In the genomic region with DNA sequence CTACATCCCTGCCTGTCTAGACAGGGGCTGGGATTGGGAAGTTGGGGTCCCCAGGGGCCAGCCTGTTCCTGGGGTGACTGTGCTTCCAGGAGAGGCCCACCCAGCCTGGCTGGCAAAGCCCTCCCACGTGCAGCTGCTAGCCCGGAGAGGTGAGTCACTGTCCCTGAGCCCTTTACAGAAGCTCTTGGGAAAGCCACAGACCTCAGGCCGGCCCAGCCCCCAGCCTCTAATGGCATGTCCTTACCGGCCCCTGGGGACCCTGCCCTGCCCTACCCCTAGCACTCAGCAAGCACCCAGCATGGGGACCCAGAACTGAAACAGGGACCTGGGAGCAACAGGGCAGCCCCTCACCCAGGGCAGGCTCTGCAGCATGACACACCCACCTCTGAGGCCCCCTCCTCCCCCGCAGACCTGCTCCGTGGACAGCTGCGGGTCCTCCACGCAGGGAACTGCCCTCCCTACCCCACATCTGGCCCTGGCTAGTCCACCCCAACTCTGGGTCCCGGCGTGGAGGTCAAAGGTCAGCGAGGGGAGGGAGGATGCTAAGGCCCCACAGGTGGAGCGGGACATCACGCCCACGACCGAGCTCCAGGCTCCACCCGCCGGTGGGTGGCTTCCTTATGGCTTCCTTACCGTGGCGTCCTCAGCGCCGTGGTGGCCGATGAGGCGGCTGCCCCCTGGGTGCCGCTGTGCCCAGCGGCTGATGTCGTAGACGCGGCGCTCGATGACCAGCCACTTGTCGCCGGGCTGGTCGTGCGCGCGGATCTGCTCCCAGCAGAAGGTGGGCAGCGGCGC, we compare ENCODE assay signal across 8 cellular contexts. TPM values are rescaled to one million over a fixed set of nuclear protein-coding genes. Genes with fewer than 3 reads are reported as not detected.
DNase-seq lines count a peak whose midpoint lies in the region; ATAC-seq, FAIRE-seq and TF ChIP-seq lines count a peak whose summit lies in the region.

No MANE protein-coding gene starts in this region.

- H2AFZ ChIP-seq in ACC112 (ENCODE audit: low read length, unreplicated experiment): peak overlapping the region; percentile 9
- peak overlapping the region; percentile 84 for H2AFZ ChIP-seq in K562 (ENCODE audit: low read depth, low read length)

- no peak for TF ChIP-seq RAD21 in K562 (CRISPR knock-in tag; conservative IDR thresholded peaks at IDR 0.05 in 1 of 2, IDR thresholded peaks at IDR 0.05 in 1 of 2)

- intact Hi-C loops in K562 (cut with micrococcal nuclease): loop anchor here (2.0 kb wide), 1 partner anchor 94 kb away; no protein-coding TSS in a partner anchor
- intact Hi-C loops in gastrocnemius medialis (cut with DNase I; ENCODE audit: low total_unique reads): loop anchor here (1.0 kb wide), 3 partner anchors 75 to 93 kb away; partner anchors contain the start of gene FTH1

- H3K9me1 ChIP-seq in K562 (ENCODE audit: control insufficient read depth, insufficient read depth, low read length): peaks cover 3% of the 10 kb centered on the region

- 0 out of 2 replicates have a peak overlapping the region, but pooled peaks have one; percentile 11 for H3K27ac ChIP-seq in ACC112 (ENCODE audit: low read depth, low read length)
- peak overlapping the region; percentile 3; the same call in 1 of the 2 replicates for H3K27ac ChIP-seq in SJSA1
- H3K27ac ChIP-seq in K562 (ENCODE audit: extremely low read depth, low read depth, low read length): peak overlapping the region; percentile 66
- peak overlapping the region; percentile 82 to 96 (median 92) for H3K27ac ChIP-seq in gastrocnemius medialis

- POLR2A ChIA-PET in K562 (lab: Yijun Ruan, JAX): interaction anchor here (0.6 to 1.4 kb wide), 7 partner anchors 11 to 528 kb away, joined by 3 read pairs; partner anchors contain the start of gene FEN1

- no TSS peak for BruUV-seq in K562 (replicated peaks; lab: Mats Ljungman, UMichigan)

- H3K36me3 ChIP-seq in ACC112 (ENCODE audit: insufficient read depth, low read length): peaks cover 10% of the 10 kb centered on the region; the same call in 1 of the 2 replicates
- peaks cover 50% of the 10 kb centered on the region for H3K36me3 ChIP-seq in SJSA1
- H3K36me3 ChIP-seq in K562 (ENCODE audit: control insufficient read depth, insufficient read depth, low read length): peaks cover 7% of the 10 kb centered on the region; the same call in 2 of the 3 replicates
- H3K36me3 ChIP-seq in iPS-15b (ENCODE audit: control insufficient read depth, insufficient read depth, low read length): peaks cover 2% of the 10 kb centered on the region
- H3K36me3 ChIP-seq in gastrocnemius medialis: no peaks in the 10 kb centered on the region

- H3K4me3 ChIP-seq in ACC112 (ENCODE audit: low read depth, low read length): peak overlapping the region; percentile 84
- H3K4me3 ChIP-seq in SJSA1: peak overlapping the region; percentile 91
- peak overlapping the region; percentile 64 for H3K4me3 ChIP-seq in K562
- peak overlapping the region; percentile 79 for H3K4me3 ChIP-seq in iPS-15b (ENCODE audit: low read depth, low read length)
- peak overlapping the region; percentile 73 to 98 (median 90) for H3K4me3 ChIP-seq in gastrocnemius medialis

- TF ChIP-seq POLR2A in GM18505 (IDR thresholded peaks at IDR 0.05; ENCODE audit: borderline replicate concordance, extremely low read depth, insufficient read depth, insufficient read length): no peak
- no peak for TF ChIP-seq POLR2A in K562 (conservative IDR thresholded peaks at IDR 0.05)
- TF ChIP-seq POLR2A in gastrocnemius medialis (IDR thresholded peaks at IDR 0.05): peak in 1 of 2 donors; percentile 5

- peak; percentile 22 for ATAC-seq in GM18505 (IDR thresholded peaks at IDR 0.05; ENCODE audit: unreplicated experiment)
- ATAC-seq in HG03432 (IDR thresholded peaks at IDR 0.05; ENCODE audit: unreplicated experiment): peak; percentile 18
- peak; percentile 53 for ATAC-seq in K562
- ATAC-seq in gastrocnemius medialis: peak; percentile 41 to 55

- DNase-seq in SJSA1 (ENCODE audit: low read depth in 1 of 2, low spot score in 2 of 2) (peak; percentile 86 to 96), K562 (ENCODE audit: extremely low read depth in 1 of 4, low spot score in 3 of 4) (peak; percentile 67 to 78 (median 71)), gastrocnemius medialis (peak; percentile 71 to 84), globus pallidus (ENCODE audit: low spot score) (no peak)

- CTCF ChIA-PET in K562 (lab: Yijun Ruan, JAX; ENCODE audit: low intra/inter-chr PET ratio): interaction anchor here (1.2 kb wide), 1 partner anchor 93 kb away, joined by 6 read pairs; no protein-coding TSS in a partner anchor

- under 1% methylated on average over 36 of the region's 38 CpGs for WGBS in K562 (ENCODE audit: insufficient coverage, low coverage, missing lambda C conversion rate)

- H3K27me3 ChIP-seq in ACC112 (ENCODE audit: insufficient read depth, low read length) (no peaks in the 10 kb centered on the region), SJSA1 (replicated peaks) (no peaks in the 10 kb centered on the region), K562 (ENCODE audit: control insufficient read depth in 2 of 2, insufficient read depth in 2 of 2, low read length in 2 of 2) (no peaks in the 10 kb centered on the region), iPS-15b (ENCODE audit: control insufficient read depth, insufficient read depth, low read length) (no peaks in the 10 kb centered on the region), gastrocnemius medialis (no peaks in the 10 kb centered on the region)

- peaks cover 25% of the 10 kb centered on the region for H3K79me2 ChIP-seq in ACC112 (ENCODE audit: control insufficient read depth, insufficient read depth, low read length, unreplicated experiment)
- H3K79me2 ChIP-seq in K562 (ENCODE audit: control insufficient read depth, insufficient read depth, low read length): peaks cover 48% of the 10 kb centered on the region

- no peak; the same call in 1 of the 2 replicates for TF ChIP-seq EP300 in K562 (IDR thresholded peaks at IDR 0.05; ENCODE audit: low read length)

- peak; percentile 93 for FAIRE-seq in K562 (lab: Jason Lieb, UNC)

- H3K4me1 ChIP-seq in ACC112 (ENCODE audit: control insufficient read depth, insufficient read depth, low read length, unreplicated experiment): peaks cover 22% of the 10 kb centered on the region
- peaks cover 48% of the 10 kb centered on the region for H3K4me1 ChIP-seq in SJSA1 (replicated peaks)
- H3K4me1 ChIP-seq in K562 (replicated peaks in 1 of 2; ENCODE audit: control insufficient read depth in 2 of 2, insufficient read depth in 2 of 2, low read length in 2 of 2): peaks cover 18 to 52% of the 10 kb centered on the region in 2 experiments
- H3K4me1 ChIP-seq in iPS-15b (ENCODE audit: control insufficient read depth, insufficient read depth, low read length): no peaks in the 10 kb centered on the region
- peaks cover 32 to 34% of the 10 kb centered on the region in 2 donors for H3K4me1 ChIP-seq in gastrocnemius medialis

- H3K9me3 ChIP-seq in SJSA1 (replicated peaks) (peaks cover 6% of the 10 kb centered on the region), K562 (replicated peaks; ENCODE audit: control insufficient read depth, insufficient read depth, low read depth, low read length) (no peaks in the 10 kb centered on the region), iPS-15b (ENCODE audit: control insufficient read depth, insufficient read depth, low read length) (no peaks in the 10 kb centered on the region), gastrocnemius medialis (no peaks in the 10 kb centered on the region)

- TF ChIP-seq CTCF in K562 (IDR thresholded peaks at IDR 0.05 in 2 of 3, conservative IDR thresholded peaks at IDR 0.05 in 1 of 3; ENCODE audit: insufficient read depth in 2 of 3, low read depth in 1 of 3, low read length in 3 of 3) (0 out of 6 replicates have a peak, but pooled peaks of 2 of the 3 experiments have one; percentile 17 to 19), gastrocnemius medialis (IDR thresholded peaks at IDR 0.05 in 4 of 5, conservative IDR thresholded peaks at IDR 0.05 in 1 of 5) (peak in 2 of 5 experiments; percentile 5 to 14)

- H3K9ac ChIP-seq in K562 (ENCODE audit: insufficient read depth in 1 of 2, low read depth in 2 of 2, low read length in 2 of 2) (peak overlapping the region; percentile 68 to 94), iPS-15b (ENCODE audit: low read depth, low read length) (peak overlapping the region; percentile 76)

- H3K4me2 ChIP-seq in K562 (ENCODE audit: insufficient read depth, low read length): peak overlapping the region; percentile 92

- in situ Hi-C loops in K562 (cut with MboI): no loop called here
- in situ Hi-C loops in gastrocnemius medialis (cut with MboI; ENCODE audit: low sequenced_read_pairs in 4 of 4): loop anchor here in 3 of 4 donors (10.0 kb wide), 3 partner anchors 54 to 194 kb away; partner anchors contain the start of genes FEN1 (in 1 of the 3) and TMEM258 (in 1 of the 3)

- no peaks in the 10 kb centered on the region for H4K20me1 ChIP-seq in K562 (replicated peaks; ENCODE audit: control insufficient read depth, insufficient read depth, low read length)

RNA-seq across cellular contexts. Expression of gene FADS3, which starts 0.6 kb away (rescaled TPM):
- total RNA-seq in SJSA1 (2014; rRNA removed; shearing (Covaris generic)): 139 and 161 TPM in 2 replicates
- 196 and 689 TPM in 2 replicates for total RNA-seq in K562 (2011; cell fraction: chromatin; rRNA removed; ENCODE audit: low replicate concordance)
- 626 and 786 TPM in 2 replicates for total RNA-seq in K562 (2011; cell fraction: nucleolus; rRNA removed)
- total RNA-seq in K562 (2011; cell fraction: nucleoplasm; rRNA removed): 287 and 362 TPM in 2 replicates
- total RNA-seq in K562 (2014; rRNA removed) (92.7 and 125 TPM in 2 replicates), K562 (2014; rRNA removed; fragmentation: Illumina TruSeq; extraction: Trizol) (18.6 and 32.4 TPM in 2 replicates), K562 (2015; rRNA removed; fragmentation: Illumina TruSeq; extraction: Trizol) (55.1 and 55.3 TPM in 2 replicates), K562 (2021) (105 and 106 TPM in 2 replicates), gastrocnemius medialis (100 to 1,000 TPM in 2 of 4 donors, 10 to 100 TPM in 2; 40.7 to 196 (median 89.0) TPM)
- polyA plus RNA-seq in K562 (2011; rRNA removed) (148 and 226 TPM in 2 replicates), K562 (2014; fragmentation: Illumina TruSeq; extraction: Trizol) (92.0 and 101 TPM in 2 replicates), K562 (2014; fragmentation: Nextera tagmentation; extraction: Ambion mirVana) (1 to 10 TPM in 1 of 2 experiments, under 1 TPM in 1; 0.97 to 3.3 TPM), K562 (2014; rRNA removed) (133 and 139 TPM in 2 replicates)
- 155 and 315 TPM in 2 replicates for polyA plus RNA-seq in K562 (2011; cell fraction: cytosol; rRNA removed)
- 2,057 and 2,412 TPM in 2 replicates for polyA plus RNA-seq in K562 (2011; cell fraction: nucleus; rRNA removed)
- 65.8 and 82.0 TPM in 2 replicates for polyA plus RNA-seq in K562 (2012)
- polyA minus RNA-seq in K562 (2011; rRNA and poly(A)+ RNA removed): 33.8 and 64.4 TPM in 2 replicates
- 109 and 120 TPM in 2 replicates for polyA minus RNA-seq in K562 (2011; cell fraction: cytosol; rRNA and poly(A)+ RNA removed)
- 200 TPM in 2 replicates for polyA minus RNA-seq in K562 (2011; cell fraction: nucleus; rRNA and poly(A)+ RNA removed)

RNA-seq across cellular contexts. Expression of gene RAB3IL1, which starts 26.6 kb away (rescaled TPM):
- total RNA-seq in SJSA1 (2014; rRNA removed; shearing (Covaris generic)): 1.8 and 3.0 TPM in 2 replicates
- 21.2 and 46.4 TPM in 2 replicates for total RNA-seq in K562 (2011; cell fraction: chromatin; rRNA removed; ENCODE audit: low replicate concordance)
- 27.3 and 33.0 TPM in 2 replicates for total RNA-seq in K562 (2011; cell fraction: nucleolus; rRNA removed)
- 19.3 and 24.0 TPM in 2 replicates for total RNA-seq in K562 (2011; cell fraction: nucleoplasm; rRNA removed)
- 17.6 and 19.8 TPM in 2 replicates for total RNA-seq in K562 (2014; rRNA removed)
- 2.0 and 3.7 TPM in 2 replicates for total RNA-seq in K562 (2014; rRNA removed; fragmentation: Illumina TruSeq; extraction: Trizol)
- 8.9 and 10.3 TPM in 2 replicates for total RNA-seq in K562 (2015; rRNA removed; fragmentation: Illumina TruSeq; extraction: Trizol)
- total RNA-seq in K562 (2021): 42.6 and 46.2 TPM in 2 replicates
- 15.5 and 17.7 TPM in 2 replicates for polyA plus RNA-seq in K562 (2011; rRNA removed)
- polyA plus RNA-seq in K562 (2011; cell fraction: cytosol; rRNA removed): 18.3 and 41.7 TPM in 2 replicates
- 25.8 and 42.6 TPM in 2 replicates for polyA plus RNA-seq in K562 (2011; cell fraction: nucleus; rRNA removed)
- 15.9 and 29.1 TPM in 2 replicates for polyA plus RNA-seq in K562 (2012)
- 25.1 and 31.8 TPM in 2 replicates for polyA plus RNA-seq in K562 (2014; fragmentation: Illumina TruSeq; extraction: Trizol)
- polyA plus RNA-seq in K562 (2014; fragmentation: Nextera tagmentation; extraction: Ambion mirVana): under 1 TPM; 0.15 to 0.25 TPM
- 28.2 and 29.7 TPM in 2 replicates for polyA plus RNA-seq in K562 (2014; rRNA removed)
- polyA minus RNA-seq in K562 (2011; rRNA and poly(A)+ RNA removed): 6.1 and 11.2 TPM in 2 replicates
- 22.8 and 26.0 TPM in 2 replicates for polyA minus RNA-seq in K562 (2011; cell fraction: cytosol; rRNA and poly(A)+ RNA removed)
- 13.3 and 13.9 TPM in 2 replicates for polyA minus RNA-seq in K562 (2011; cell fraction: nucleus; rRNA and poly(A)+ RNA removed)
- total RNA-seq in gastrocnemius medialis: 1 to 10 TPM; 3.9 to 5.4 (median 4.9) TPM

RNA-seq across cellular contexts. Expression of gene BEST1, which starts 59.4 kb away (rescaled TPM):
- 0.74 TPM in 1 of 2 replicates, not detected in the other for total RNA-seq in SJSA1 (2014; rRNA removed; shearing (Covaris generic))
- total RNA-seq in K562 (2011; cell fraction: chromatin; rRNA removed; ENCODE audit: low replicate concordance): 4.5 and 6.1 TPM in 2 replicates
- total RNA-seq in K562 (2011; cell fraction: nucleolus; rRNA removed): 4.7 and 5.5 TPM in 2 replicates
- total RNA-seq in K562 (2011; cell fraction: nucleoplasm; rRNA removed): 4.4 and 5.5 TPM in 2 replicates
- 0.36 and 0.61 TPM in 2 replicates for total RNA-seq in K562 (2014; rRNA removed)
- 0.35 and 0.40 TPM in 2 replicates for total RNA-seq in K562 (2014; rRNA removed; fragmentation: Illumina TruSeq; extraction: Trizol)
- total RNA-seq in K562 (2015; rRNA removed; fragmentation: Illumina TruSeq; extraction: Trizol): 0.07 and 0.11 TPM in 2 replicates
- 0.85 and 1.0 TPM in 2 replicates for total RNA-seq in K562 (2021)
- polyA plus RNA-seq in K562 (2011; rRNA removed): 0.22 and 0.49 TPM in 2 replicates
- 0.15 and 0.35 TPM in 2 replicates for polyA plus RNA-seq in K562 (2011; cell fraction: cytosol; rRNA removed)
- polyA plus RNA-seq in K562 (2011; cell fraction: nucleus; rRNA removed): 1.4 and 1.9 TPM in 2 replicates
- polyA plus RNA-seq in K562 (2012): 1.0 and 15.0 TPM in 2 replicates
- 0.73 and 0.86 TPM in 2 replicates for polyA plus RNA-seq in K562 (2014; fragmentation: Illumina TruSeq; extraction: Trizol)
- polyA plus RNA-seq in K562 (2014; fragmentation: Nextera tagmentation; extraction: Ambion mirVana): under 1 TPM; 0.27 to 0.62 TPM
- 1.3 TPM in 2 replicates for polyA plus RNA-seq in K562 (2014; rRNA removed)
- polyA minus RNA-seq in K562 (2011; rRNA and poly(A)+ RNA removed): 0.28 and 0.66 TPM in 2 replicates
- not detected in 2 replicates for polyA minus RNA-seq in K562 (2011; cell fraction: cytosol; rRNA and poly(A)+ RNA removed)
- 0.67 and 2.3 TPM in 2 replicates for polyA minus RNA-seq in K562 (2011; cell fraction: nucleus; rRNA and poly(A)+ RNA removed)
- 1 to 10 TPM in 1 of 4 donors, under 1 TPM in 2, not detected in 1; 0.93 to 1.7 (median 0.94) TPM for total RNA-seq in gastrocnemius medialis

Comparison
In these comparisons a context has a peak if more than half of its experiments do, and no peak if none do; other contexts are left out.
1. H3K27ac ChIP-seq: peak in every context shown above with its lines; median percentile 92 in gastrocnemius medialis; 66 in K562; 11 in ACC112; 3 in SJSA1.